Comparison of ENCODE assay signal across 30 cellular contexts in the genomic region with DNA sequence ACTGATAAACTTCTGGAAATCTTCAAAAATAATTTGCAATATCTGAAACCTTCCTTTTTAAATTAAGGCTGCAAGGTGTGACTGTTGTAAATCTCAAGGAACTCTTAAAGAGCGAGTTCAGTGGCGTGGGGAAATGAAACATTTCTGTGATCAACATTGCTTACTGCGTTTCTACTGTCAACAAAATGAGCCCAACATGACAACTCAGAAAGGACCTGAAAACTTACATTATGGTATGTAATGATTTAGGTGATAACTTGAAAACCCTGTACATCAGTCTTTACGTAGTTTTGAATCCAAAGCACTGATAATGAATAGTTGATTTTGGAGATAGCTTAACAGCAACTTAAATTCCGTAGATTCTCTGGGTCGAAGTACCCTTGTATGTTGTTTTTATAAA.
"Had no signal": no experiment of that assay in that cellular context is flagged by ENCODE, and none has a peak within 500 bp of the region (broad histone marks: within the 10 kb centered on the region; RNA-seq: fewer than 3 reads in every experiment).

No MANE protein-coding gene starts in this region.

- H3K4me2 ChIP-seq: neural progenitor cell had no signal

- H3K27me3 ChIP-seq: neural progenitor cell, neutrophil, stomach, testis, thyroid gland, transverse colon, upper lobe of right lung had no signal

- H3K4me3 ChIP-seq: left ventricle myocardium inferior, lung, neural progenitor cell, skin epidermis, stomach, testis, thyroid gland, transverse colon, upper lobe of right lung had no signal

- ATAC-seq: natural killer cell; right cardiac atrium; sciatic nerve; stimulated activated naive B cell treated with anti-CD40 and anti-IgM and Interleukin-4, amounts not matched to agents 10 μg/mL and 1 μg/mL and 100 μg/mL, for 72 hours; stimulated activated naive CD8-positive, alpha-beta T cell treated with anti-CD3 and anti-CD28 coated beads, Interleukin-15, Interleukin-2, amounts not matched to agents 100 U/mL and 50 U/mL, for 24 hours; upper lobe of right lung had no signal

- H3K4me1 ChIP-seq: neural progenitor cell, parathyroid adenoma, testis had no signal

- FAIRE-seq: urothelium cell line had no signal

- H3K4me3 Mint-ChIP-seq: immature natural killer cell; mesothelial cell of epicardium; naive B cell; natural killer cell; nephron progenitor cell; neural progenitor cell; stimulated activated naive B cell treated with anti-CD40 and anti-IgM and Interleukin-4, amounts not matched to agents 10 μg/mL and 1 μg/mL and 100 μg/mL, for 72 hours had no signal

- H3K9me3 Mint-ChIP-seq: immature natural killer cell; mesothelial cell of epicardium; naive B cell; natural killer cell; nephron progenitor cell; neural progenitor cell; stimulated activated naive B cell treated with anti-CD40 and anti-IgM and Interleukin-4, amounts not matched to agents 10 μg/mL and 1 μg/mL and 100 μg/mL, for 72 hours had no signal

- DNase-seq: hypothalamus; immature natural killer cell; kidney; left ventricle myocardium inferior; mesendoderm; naive B cell; natural killer cell; nephron progenitor cell; occipital lobe; retina; right cardiac atrium; stimulated activated CD4-positive, alpha-beta T cell treated with anti-CD3 and anti-CD28 coated beads, Interleukin-12 subunit alpha, Interleukin-12 subunit beta, amount 100 ng/mL, for 4 hours; stimulated activated CD4-positive, alpha-beta T cell treated with anti-CD3 and anti-CD28 coated beads, Interleukin-15, amount 100 ng/mL, for 24 hours; stimulated activated CD4-positive, alpha-beta T cell treated with anti-CD3 and anti-CD28 coated beads, Interleukin-2, amount 100 ng/mL, for 24 hours; stimulated activated CD4-positive, alpha-beta T cell treated with anti-CD3 and anti-CD28 coated beads, Interleukin-4, amount 100 ng/mL, for 1 hour; stimulated activated naive B cell treated with anti-CD40 and anti-IgM and Interleukin-4, amounts not matched to agents 10 μg/mL and 1 μg/mL and 100 μg/mL, for 72 hours; stimulated activated naive CD8-positive, alpha-beta T cell treated with anti-CD3 and anti-CD28 coated beads, Interleukin-15, Interleukin-2, amounts not matched to agents 100 U/mL and 50 U/mL, for 24 hours; stomach; testis; thyroid gland; transverse colon; upper lobe of right lung had no signal

- H3K4me1 Mint-ChIP-seq: mesothelial cell of epicardium, nephron progenitor cell had no signal

- H2AFZ ChIP-seq: neural progenitor cell, parathyroid adenoma had no signal

- H3K27ac ChIP-seq: left ventricle myocardium inferior, neural progenitor cell, neutrophil, parathyroid adenoma, skin epidermis, stomach, testis, thyroid gland, transverse colon, upper lobe of right lung had no signal

- H3K79me2 ChIP-seq: parathyroid adenoma had no signal

- H3K9ac ChIP-seq: neural progenitor cell, parathyroid adenoma had no signal

- H3K9me3 ChIP-seq: left ventricle myocardium inferior, neutrophil, stomach, testis, thyroid gland, transverse colon, upper lobe of right lung had no signal

- H3K27me3 Mint-ChIP-seq: naive B cell; stimulated activated naive B cell treated with anti-CD40 and anti-IgM and Interleukin-4, amounts not matched to agents 10 μg/mL and 1 μg/mL and 100 μg/mL, for 72 hours had no signal

- H3K27ac Mint-ChIP-seq: immature natural killer cell; mesothelial cell of epicardium; natural killer cell; nephron progenitor cell; neural progenitor cell; stimulated activated naive B cell treated with anti-CD40 and anti-IgM and Interleukin-4, amounts not matched to agents 10 μg/mL and 1 μg/mL and 100 μg/mL, for 72 hours had no signal
